ENCODE assay signal across 2 cellular contexts in the genomic region with DNA sequence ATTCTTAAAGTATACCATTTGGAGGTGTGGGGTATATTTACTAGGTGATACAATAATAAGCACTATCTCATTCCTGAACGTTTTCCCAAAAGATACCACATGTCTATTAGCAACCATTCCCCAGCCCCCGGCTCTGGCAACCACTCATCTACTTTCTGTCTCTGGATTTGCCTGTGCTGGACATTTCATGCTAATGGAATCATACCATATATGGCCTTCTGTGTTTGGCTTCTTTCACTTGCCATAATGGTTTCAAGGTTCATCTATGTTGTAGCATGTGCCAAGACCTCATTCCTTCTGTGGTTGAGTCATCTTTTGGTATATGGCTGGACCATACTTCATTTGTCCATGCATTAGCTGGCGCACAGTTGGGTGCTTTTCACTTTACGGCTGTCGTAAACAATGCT.
TF ChIP-seq lines count a peak whose summit lies in the region.

No MANE protein-coding gene starts in this region.

TF ChIP-seq in IMR-90, 13 proteins besides CTCF, POLR2A, EP300 and RAD21:
- TF ChIP-seq MAZ (IDR thresholded peaks at IDR 0.05; ENCODE audit: borderline replicate concordance, low read depth, low read length) = no peak
- TF ChIP-seq BHLHE40 (IDR thresholded peaks at IDR 0.05; ENCODE audit: low read depth, low read length) = 0 out of 2 replicates have a peak, but pooled peaks have one; percentile 4
- TF ChIP-seq CEBPB (IDR thresholded peaks at IDR 0.05; ENCODE audit: low read depth, low read length) = peak; percentile 25; the same call in 1 of the 2 replicates
- TF ChIP-seq MAFK (IDR thresholded peaks at IDR 0.05; ENCODE audit: low read depth, low read length) = no peak
- TF ChIP-seq, protein P1, sequence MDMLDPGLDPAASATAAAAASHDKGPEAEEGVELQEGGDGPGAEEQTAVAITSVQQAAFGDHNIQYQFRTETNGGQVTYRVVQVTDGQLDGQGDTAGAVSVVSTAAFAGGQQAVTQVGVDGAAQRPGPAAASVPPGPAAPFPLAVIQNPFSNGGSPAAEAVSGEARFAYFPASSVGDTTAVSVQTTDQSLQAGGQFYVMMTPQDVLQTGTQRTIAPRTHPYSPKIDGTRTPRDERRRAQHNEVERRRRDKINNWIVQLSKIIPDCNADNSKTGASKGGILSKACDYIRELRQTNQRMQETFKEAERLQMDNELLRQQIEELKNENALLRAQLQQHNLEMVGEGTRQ (IDR thresholded peaks at IDR 0.05; ENCODE audit: low read depth, low read length) = no peak

TF ChIP-seq in K562, 482 proteins besides CTCF, POLR2A, EP300 and RAD21:
- TF ChIP-seq CBX5 (IDR thresholded peaks at IDR 0.05; ENCODE audit: borderline replicate concordance, low read depth) (no peak), SRF (CRISPR knock-in tag; IDR thresholded peaks at IDR 0.05) (peak in 1 of 2 experiments; percentile 85; a peak in 1 of 4 replicates), NR2C2 (CRISPR knock-in tag; IDR thresholded peaks at IDR 0.05) (no peak), NR2C2 (tag; IDR thresholded peaks at IDR 0.05) (no peak), KDM2B (CRISPR knock-in tag; IDR thresholded peaks at IDR 0.05) (no peak)
- TF ChIP-seq, protein P2, sequence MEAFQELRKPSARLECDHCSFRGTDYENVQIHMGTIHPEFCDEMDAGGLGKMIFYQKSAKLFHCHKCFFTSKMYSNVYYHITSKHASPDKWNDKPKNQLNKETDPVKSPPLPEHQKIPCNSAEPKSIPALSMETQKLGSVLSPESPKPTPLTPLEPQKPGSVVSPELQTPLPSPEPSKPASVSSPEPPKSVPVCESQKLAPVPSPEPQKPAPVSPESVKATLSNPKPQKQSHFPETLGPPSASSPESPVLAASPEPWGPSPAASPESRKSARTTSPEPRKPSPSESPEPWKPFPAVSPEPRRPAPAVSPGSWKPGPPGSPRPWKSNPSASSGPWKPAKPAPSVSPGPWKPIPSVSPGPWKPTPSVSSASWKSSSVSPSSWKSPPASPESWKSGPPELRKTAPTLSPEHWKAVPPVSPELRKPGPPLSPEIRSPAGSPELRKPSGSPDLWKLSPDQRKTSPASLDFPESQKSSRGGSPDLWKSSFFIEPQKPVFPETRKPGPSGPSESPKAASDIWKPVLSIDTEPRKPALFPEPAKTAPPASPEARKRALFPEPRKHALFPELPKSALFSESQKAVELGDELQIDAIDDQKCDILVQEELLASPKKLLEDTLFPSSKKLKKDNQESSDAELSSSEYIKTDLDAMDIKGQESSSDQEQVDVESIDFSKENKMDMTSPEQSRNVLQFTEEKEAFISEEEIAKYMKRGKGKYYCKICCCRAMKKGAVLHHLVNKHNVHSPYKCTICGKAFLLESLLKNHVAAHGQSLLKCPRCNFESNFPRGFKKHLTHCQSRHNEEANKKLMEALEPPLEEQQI (IDR thresholded peaks at IDR 0.05) = no peak
